In the genomic region with DNA sequence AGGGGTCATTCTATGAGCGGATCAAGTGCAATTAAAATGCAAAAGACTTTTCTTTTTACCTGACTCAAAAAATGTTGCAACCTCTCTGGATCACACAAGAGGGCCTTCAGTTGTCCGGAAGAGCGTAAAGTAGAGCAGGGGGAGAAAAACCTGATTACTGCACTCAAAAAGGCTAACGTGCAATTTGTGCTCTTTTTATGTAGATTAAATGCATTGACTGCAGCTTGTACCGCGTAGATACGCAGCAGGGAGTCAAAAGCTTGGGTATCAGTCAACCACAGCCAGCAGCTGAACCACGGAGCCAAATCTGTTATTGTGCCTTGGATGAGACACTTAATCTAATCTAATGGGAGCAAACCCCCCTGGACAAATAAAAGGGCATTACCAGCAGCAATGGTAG, we compare ENCODE assay signal across 21 cellular contexts.
DNase-seq lines count a peak whose midpoint lies in the region; ATAC-seq and TF ChIP-seq lines count a peak whose summit lies in the region.
"Had no signal": no experiment of that assay in that cellular context is flagged by ENCODE, and none has a peak within 500 bp of the region (broad histone marks: within the 10 kb centered on the region; RNA-seq: fewer than 3 reads in every experiment).

No MANE protein-coding gene starts in this region.

- DNase-seq in HAP-1 (ENCODE audit: low spot score in 2 of 2) (peak; percentile 10 to 25), NCI-H146 treated with DMSO at 0.1 percent for 48 hours (lab: John Stamatoyannopoulos, UW; ENCODE audit: unreplicated experiment) (peak; percentile 95), NCI-H510A treated with DMSO at 0.1 percent for 48 hours (lab: John Stamatoyannopoulos, UW) (peak; percentile 57), cerebellum (ENCODE audit: low spot score) (no peak), spleen (no peak)
- DNase-seq: activated naive CD4-positive, alpha-beta T cell treated with Interleukin-2 at 50 U/mL for 16 hours; activated T-cell treated with anti-CD3 and anti-CD28 coated beads, Interleukin-2, amount 50 U/mL, for 24 hours; KBM-7; kidney; lower lobe of right lung; MM.1S; NCI-H2171; NK-92 treated with Interleukin-12 subunit alpha and Interleukin-12 subunit beta, amount 100 ng/mL, for 24 hours; SJCRH30; stimulated activated CD4-positive, alpha-beta T cell treated with anti-CD3 and anti-CD28 coated beads, Interleukin-1b, Interleukin-23, amount 100 ng/mL, for 48 hours; T-cell had no signal

- 68 to 88% (median 79%) methylated on average over 8 of the region's 8 CpGs for WGBS in spleen, 5 donors

- intact Hi-C loops in spleen (cut with DNase I; ENCODE audit: low total_unique reads) = no loop called here

- H3K9ac ChIP-seq in iPS-20b (ENCODE audit: low read depth, low read length) = no peak overlapping the region

- TF ChIP-seq CTCF in spleen (IDR thresholded peaks at IDR 0.05 in 8 of 11, conservative IDR thresholded peaks at IDR 0.05 in 3 of 11) = no peak

- H3K9me3 ChIP-seq in HAP-1 = no peaks in the 10 kb centered on the region
- H3K9me3 ChIP-seq in iPS-20b (ENCODE audit: insufficient read depth, low read depth, low read length) = no peaks in the 10 kb centered on the region
- no peaks in the 10 kb centered on the region for H3K9me3 ChIP-seq in spleen
- H3K9me3 ChIP-seq: lower lobe of right lung, neutrophil, SJCRH30 had no signal

- H3K4me3 ChIP-seq in HAP-1 = no peak overlapping the region
- peak overlapping the region; percentile 32; the same call in 1 of the 2 replicates for H3K4me3 ChIP-seq in iPS-20b (ENCODE audit: low read length)
- H3K4me3 ChIP-seq in spleen = no peak overlapping the region
- H3K4me3 ChIP-seq: lower lobe of right lung, SJCRH30 had no signal

- H3K4me1 ChIP-seq in HAP-1 = 0 out of 2 replicates have a peak, but pooled peaks cover 3% of the 10 kb centered on the region
- H3K4me1 ChIP-seq in iPS-20b (ENCODE audit: insufficient read depth, low read length) = no peaks in the 10 kb centered on the region; the same call in 1 of the 2 replicates
- no peaks in the 10 kb centered on the region for H3K4me1 ChIP-seq in spleen
- H3K4me1 ChIP-seq: lower lobe of right lung, SJCRH30 had no signal

- 0 out of 2 replicates have a peak, but pooled peaks cover 3% of the 10 kb centered on the region for H3K27me3 ChIP-seq in HAP-1 (ENCODE audit: low read depth)
- no peaks in the 10 kb centered on the region for H3K27me3 ChIP-seq in iPS-20b (ENCODE audit: insufficient read depth, low read length)
- H3K27me3 ChIP-seq in spleen (replicated peaks in 1 of 7) = no peaks in the 10 kb centered on the region
- H3K27me3 ChIP-seq: neutrophil, SJCRH30 had no signal

- no peak for TF ChIP-seq POLR2A in spleen (IDR thresholded peaks at IDR 0.05)

- H3K27ac ChIP-seq in iPS-20b (ENCODE audit: low read length) (no peak overlapping the region), spleen (no peak overlapping the region)
- H3K27ac ChIP-seq: lower lobe of right lung, neutrophil, SJCRH30 had no signal

- in situ Hi-C loops in HAP-1 (cut with MboI; ENCODE audit: low sequenced_read_pairs) = no loop called here

- ATAC-seq in HG02623 (IDR thresholded peaks at IDR 0.05; ENCODE audit: unreplicated experiment) = no peak
- ATAC-seq: Panc1; stimulated activated effector memory CD8-positive, alpha-beta T cell treated with anti-CD3 and anti-CD28 coated beads, Interleukin-12 subunit alpha, Interleukin-12 subunit beta, amount 100 ng/mL, for 72 hours; T-cell had no signal

- H3K36me3 ChIP-seq in HAP-1 (replicated peaks) (no peaks in the 10 kb centered on the region), iPS-20b (ENCODE audit: insufficient read depth, low read depth, low read length) (no peaks in the 10 kb centered on the region), spleen (no peaks in the 10 kb centered on the region)
- H3K36me3 ChIP-seq: lower lobe of right lung, neutrophil, SJCRH30 had no signal

Comparison
In these comparisons a context has a peak if more than half of its experiments do, and no peak if none do; other contexts are left out.
1. DNase-seq: peak in HAP-1 (2 of 2), NCI-H146 treated with DMSO at 0.1 percent for 48 hours (single experiment) and NCI-H510A treated with DMSO at 0.1 percent for 48 hours (single experiment); none in cerebellum (single experiment) and spleen (single experiment).